31 cellular contexts compared by ENCODE assay signal in genomic region chr5:148640471-148640870, GRCh38. TPM values are rescaled to one million over a fixed set of nuclear protein-coding genes. Genes with fewer than 3 reads are reported as not detected.
"Had no signal": no experiment of that assay in that cellular context is flagged by ENCODE, and none has a peak within 500 bp of the region (broad histone marks: within the 10 kb centered on the region; RNA-seq: fewer than 3 reads in every experiment).

No MANE protein-coding gene starts in this region.

- H3K27ac Mint-ChIP-seq: stimulated activated effector memory CD8-positive, alpha-beta T cell treated with anti-CD3 and anti-CD28 coated beads, Interleukin-12 subunit alpha, Interleukin-12 subunit beta, amount 100 ng/mL, for 72 hours; stimulated activated memory B cell treated with anti-CD40 and anti-IgM and Interleukin-4, amounts not matched to agents 10 μg/mL and 1 μg/mL and 100 μg/mL, for 72 hours; stimulated activated naive B cell treated with anti-CD40 and anti-IgM and Interleukin-4, amounts not matched to agents 10 μg/mL and 1 μg/mL and 100 μg/mL, for 72 hours; stimulated activated naive CD8-positive, alpha-beta T cell treated with anti-CD3 and anti-CD28 coated beads, Interleukin-15, amount 100 ng/mL, for 72 hours; stimulated activated naive CD8-positive, alpha-beta T cell treated with anti-CD3 and anti-CD28 coated beads, Interleukin-15, Interleukin-2, amounts not matched to agents 100 ng/mL and 50 ng/mL, for 24 hours; type B pancreatic cell had no signal

- H3K27ac ChIP-seq: stomach, suprapubic skin, testis, thoracic aorta, thyroid gland, tibial artery, tibial nerve, transverse colon, upper lobe of left lung, upper lobe of right lung, uterus, vagina had no signal

- H3K4me1 ChIP-seq: stomach, suprapubic skin, testis, thyroid gland, tibial artery, tibial nerve, upper lobe of left lung, upper lobe of right lung, uterus, vagina had no signal

- ATAC-seq: stimulated activated effector memory CD8-positive, alpha-beta T cell treated with anti-CD3 and anti-CD28 coated beads, Interleukin-12 subunit alpha, Interleukin-12 subunit beta, amount 100 ng/mL, for 72 hours; stimulated activated memory B cell treated with anti-CD40 and anti-IgM and Interleukin-4, amounts not matched to agents 10 μg/mL and 1 μg/mL and 100 μg/mL, for 72 hours; stimulated activated naive B cell treated with anti-CD40 and anti-IgM and Interleukin-4, amounts not matched to agents 10 μg/mL and 1 μg/mL and 100 μg/mL, for 72 hours; stimulated activated naive CD8-positive, alpha-beta T cell treated with anti-CD3 and anti-CD28 coated beads, Interleukin-15, amount 100 ng/mL, for 72 hours; stimulated activated naive CD8-positive, alpha-beta T cell treated with anti-CD3 and anti-CD28 coated beads, Interleukin-15, Interleukin-2, amounts not matched to agents 100 U/mL and 50 U/mL, for 24 hours; upper lobe of right lung had no signal

- H3K9me3 Mint-ChIP-seq: stimulated activated effector memory CD8-positive, alpha-beta T cell treated with anti-CD3 and anti-CD28 coated beads, Interleukin-12 subunit alpha, Interleukin-12 subunit beta, amount 100 ng/mL, for 72 hours; stimulated activated memory B cell treated with anti-CD40 and anti-IgM and Interleukin-4, amounts not matched to agents 10 μg/mL and 1 μg/mL and 100 μg/mL, for 72 hours; stimulated activated naive B cell treated with anti-CD40 and anti-IgM and Interleukin-4, amounts not matched to agents 10 μg/mL and 1 μg/mL and 100 μg/mL, for 72 hours; stimulated activated naive CD8-positive, alpha-beta T cell treated with anti-CD3 and anti-CD28 coated beads, Interleukin-15, amount 100 ng/mL, for 72 hours; stimulated activated naive CD8-positive, alpha-beta T cell treated with anti-CD3 and anti-CD28 coated beads, Interleukin-15, Interleukin-2, amounts not matched to agents 100 ng/mL and 50 ng/mL, for 24 hours; type B pancreatic cell had no signal

- H3K4me3 ChIP-seq: stomach, suprapubic skin, testis, thoracic aorta, thyroid gland, tibial artery, tibial nerve, transverse colon, upper lobe of left lung, upper lobe of right lung, uterus, vagina had no signal

- H3K36me3 Mint-ChIP-seq: stimulated activated effector memory CD8-positive, alpha-beta T cell treated with anti-CD3 and anti-CD28 coated beads, Interleukin-12 subunit alpha, Interleukin-12 subunit beta, amount 100 ng/mL, for 72 hours; stimulated activated memory B cell treated with anti-CD40 and anti-IgM and Interleukin-4, amounts not matched to agents 10 μg/mL and 1 μg/mL and 100 μg/mL, for 72 hours; stimulated activated naive B cell treated with anti-CD40 and anti-IgM and Interleukin-4, amounts not matched to agents 10 μg/mL and 1 μg/mL and 100 μg/mL, for 72 hours; type B pancreatic cell had no signal

- DNase-seq: stimulated activated CD4-positive, alpha-beta T cell treated with anti-CD3 and anti-CD28 coated beads, Interleukin-2, amount 100 ng/mL, for 48 hours; stimulated activated CD4-positive, alpha-beta T cell treated with anti-CD3 and anti-CD28 coated beads, Interleukin-4, amount 100 ng/mL, for 1 hour; stimulated activated CD4-positive, alpha-beta T cell treated with anti-CD3 and anti-CD28 coated beads, Interleukin-4, amount 100 ng/mL, for 24 hours; stimulated activated CD4-positive, alpha-beta T cell treated with anti-CD3 and anti-CD28 coated beads, Interleukin-4, amount 100 ng/mL, for 4 hours; stimulated activated CD8-positive, alpha-beta memory T cell treated with anti-CD3 and anti-CD28 coated beads, Interleukin-4, amount 100 ng/mL, for 48 hours; stimulated activated naive B cell treated with anti-CD40 and anti-IgM and Interleukin-4, amounts not matched to agents 10 μg/mL and 1 μg/mL and 100 μg/mL, for 72 hours; stimulated activated naive CD4-positive, alpha-beta T cell; stimulated activated naive CD4-positive, alpha-beta T cell treated with Interleukin-2 at 50 U/mL for 16 hours; stimulated activated naive CD8-positive, alpha-beta T cell treated with anti-CD3 and anti-CD28 coated beads, Interleukin-15, amount 100 ng/mL, for 72 hours; stimulated activated naive CD8-positive, alpha-beta T cell treated with anti-CD3 and anti-CD28 coated beads, Interleukin-15, Interleukin-2, amounts not matched to agents 100 U/mL and 50 U/mL, for 24 hours; stomach; substantia nigra; testis; thyroid gland; tibial artery; transverse colon; trophoblast cell; upper lobe of left lung; upper lobe of right lung; uterus had no signal

- FAIRE-seq: urothelium cell line had no signal

- H3K9me3 ChIP-seq: stomach, suprapubic skin, testis, thoracic aorta, thyroid gland, tibial artery, tibial nerve, transverse colon, upper lobe of left lung, upper lobe of right lung, uterus, vagina had no signal

- H3K27me3 ChIP-seq: stomach, testis, thyroid gland, tibial artery, tibial nerve, transverse colon, upper lobe of left lung, uterus, vagina had no signal

- H3K4me3 Mint-ChIP-seq: stimulated activated effector memory CD8-positive, alpha-beta T cell treated with anti-CD3 and anti-CD28 coated beads, Interleukin-12 subunit alpha, Interleukin-12 subunit beta, amount 100 ng/mL, for 72 hours; stimulated activated memory B cell treated with anti-CD40 and anti-IgM and Interleukin-4, amounts not matched to agents 10 μg/mL and 1 μg/mL and 100 μg/mL, for 72 hours; stimulated activated naive B cell treated with anti-CD40 and anti-IgM and Interleukin-4, amounts not matched to agents 10 μg/mL and 1 μg/mL and 100 μg/mL, for 72 hours; stimulated activated naive CD8-positive, alpha-beta T cell treated with anti-CD3 and anti-CD28 coated beads, Interleukin-15, amount 100 ng/mL, for 72 hours; stimulated activated naive CD8-positive, alpha-beta T cell treated with anti-CD3 and anti-CD28 coated beads, Interleukin-15, Interleukin-2, amounts not matched to agents 100 ng/mL and 50 ng/mL, for 24 hours; type B pancreatic cell had no signal

- H3K36me3 ChIP-seq: stomach, suprapubic skin, thoracic aorta, thyroid gland, tibial artery, tibial nerve, transverse colon, upper lobe of left lung, upper lobe of right lung, uterus, vagina had no signal

- H3K4me1 Mint-ChIP-seq: stimulated activated effector memory CD8-positive, alpha-beta T cell treated with anti-CD3 and anti-CD28 coated beads, Interleukin-12 subunit alpha, Interleukin-12 subunit beta, amount 100 ng/mL, for 72 hours; stimulated activated memory B cell treated with anti-CD40 and anti-IgM and Interleukin-4, amounts not matched to agents 10 μg/mL and 1 μg/mL and 100 μg/mL, for 72 hours; stimulated activated naive B cell treated with anti-CD40 and anti-IgM and Interleukin-4, amounts not matched to agents 10 μg/mL and 1 μg/mL and 100 μg/mL, for 72 hours; stimulated activated naive CD8-positive, alpha-beta T cell treated with anti-CD3 and anti-CD28 coated beads, Interleukin-15, amount 100 ng/mL, for 72 hours had no signal

RNA-seq across cellular contexts. Expression of gene HTR4, which starts 13.9 kb away (rescaled TPM):
- total RNA-seq: subcutaneous adipose tissue, thyroid gland, ureter had no signal
- polyA plus RNA-seq: stomach had no signal
